19 cellular contexts compared by ENCODE assay signal in the genomic region with DNA sequence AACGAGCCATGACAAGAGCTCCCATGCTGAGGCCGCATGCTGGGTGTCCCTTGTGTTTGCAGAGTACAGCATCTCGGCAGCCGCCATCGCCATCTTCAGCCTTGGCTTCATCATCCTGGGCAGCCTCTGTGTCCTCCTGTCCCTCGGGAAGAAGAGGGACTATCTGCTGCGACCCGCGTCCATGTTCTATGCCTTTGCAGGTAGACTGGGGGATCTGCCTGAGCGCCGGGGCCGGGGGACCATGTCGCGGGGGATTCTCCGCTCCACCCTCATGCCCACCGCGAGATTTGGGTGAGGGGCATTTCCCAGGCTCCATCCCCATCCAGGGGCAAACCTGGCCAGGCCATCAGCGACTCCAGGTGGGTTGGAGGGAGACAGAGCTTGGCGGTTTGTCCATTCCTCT. TPM values are rescaled to one million over a fixed set of nuclear protein-coding genes. Genes with fewer than 3 reads are reported as not detected.
"Had no signal": no experiment of that assay in that cellular context is flagged by ENCODE, and none has a peak within 500 bp of the region (broad histone marks: within the 10 kb centered on the region; RNA-seq: fewer than 3 reads in every experiment).

No MANE protein-coding gene starts in this region.

- H3K9me3 ChIP-seq: ascending aorta, neutrophil had no signal

- DNase-seq: activated naive CD4-positive, alpha-beta T cell treated with Interleukin-2 at 50 U/mL for 16 hours; dorsolateral prefrontal cortex; hypothalamus; naive thymus-derived CD4-positive, alpha-beta T cell; retina; stimulated activated CD4-positive, alpha-beta T cell treated with anti-CD3 and anti-CD28 coated beads, Interleukin-4, amount 100 ng/mL, for 24 hours; stimulated activated naive CD4-positive, alpha-beta T cell; substantia nigra had no signal

- H3K4me3 Mint-ChIP-seq: activated T-helper 1 cell treated with anti-CD3 and anti-CD28 coated beads, Interleukin-12 subunit alpha, Interleukin-12 subunit beta, Interleukin-2, Interleukin-4 antibody, amounts not matched to agents 30 ng/mL and 10 ng/mL and 1 ng/mL, durations not matched to agents 14 hours and 24 hours and 36 hours; naive thymus-derived CD4-positive, alpha-beta T cell had no signal

- H3K4me1 ChIP-seq: ascending aorta, tibial nerve had no signal

- H3K4me1 Mint-ChIP-seq: naive thymus-derived CD4-positive, alpha-beta T cell had no signal

- H3K36me3 ChIP-seq: ascending aorta, neutrophil had no signal

- H3K27me3 Mint-ChIP-seq: naive thymus-derived CD4-positive, alpha-beta T cell had no signal

- H3K27ac ChIP-seq: ascending aorta, dorsolateral prefrontal cortex, neutrophil, skin epidermis, tibial nerve had no signal

- H3K27me3 ChIP-seq: ascending aorta, dorsolateral prefrontal cortex, neutrophil, tibial nerve had no signal

- ATAC-seq: activated CD4-positive, CD25-positive, alpha-beta regulatory T cell treated with anti-CD3 and anti-CD28 coated beads, Interleukin-2, amount 50 U/mL, for 24 hours; esophagus mucosa; Right ventricle myocardium inferior had no signal

- H3K9me3 Mint-ChIP-seq: activated T-helper 1 cell treated with anti-CD3 and anti-CD28 coated beads, Interleukin-12 subunit alpha, Interleukin-12 subunit beta, Interleukin-2, Interleukin-4 antibody, amounts not matched to agents 30 ng/mL and 10 ng/mL and 1 ng/mL, durations not matched to agents 14 hours and 24 hours and 36 hours; naive thymus-derived CD4-positive, alpha-beta T cell had no signal

- H3K27ac Mint-ChIP-seq: activated T-helper 1 cell treated with anti-CD3 and anti-CD28 coated beads, Interleukin-12 subunit alpha, Interleukin-12 subunit beta, Interleukin-2, Interleukin-4 antibody, amounts not matched to agents 30 ng/mL and 10 ng/mL and 1 ng/mL, durations not matched to agents 14 hours and 24 hours and 36 hours; naive thymus-derived CD4-positive, alpha-beta T cell had no signal

- H3K4me3 ChIP-seq: ascending aorta, dorsolateral prefrontal cortex, skin epidermis, tibial nerve had no signal

RNA-seq across cellular contexts. Expression of a gene that starts 10.7 kb away (rescaled TPM):
- total RNA-seq: activated T-helper 1 cell treated with anti-CD3 and anti-CD28 coated beads, Interleukin-12 subunit alpha, Interleukin-12 subunit beta, Interleukin-2, Interleukin-4 antibody, amounts not matched to agents 30 ng/mL and 10 ng/mL and 1 ng/mL, durations not matched to agents 14 hours and 24 hours and 36 hours; ascending aorta; bronchial epithelial cell; esophagus mucosa; lung microvascular endothelial cell; mononuclear cell; naive thymus-derived CD4-positive, alpha-beta T cell; Right ventricle myocardium inferior; tibial nerve had no signal
- polyA plus RNA-seq: naive thymus-derived CD4-positive, alpha-beta T cell had no signal
